1 cellular context compared by ENCODE assay signal in the genomic region with DNA sequence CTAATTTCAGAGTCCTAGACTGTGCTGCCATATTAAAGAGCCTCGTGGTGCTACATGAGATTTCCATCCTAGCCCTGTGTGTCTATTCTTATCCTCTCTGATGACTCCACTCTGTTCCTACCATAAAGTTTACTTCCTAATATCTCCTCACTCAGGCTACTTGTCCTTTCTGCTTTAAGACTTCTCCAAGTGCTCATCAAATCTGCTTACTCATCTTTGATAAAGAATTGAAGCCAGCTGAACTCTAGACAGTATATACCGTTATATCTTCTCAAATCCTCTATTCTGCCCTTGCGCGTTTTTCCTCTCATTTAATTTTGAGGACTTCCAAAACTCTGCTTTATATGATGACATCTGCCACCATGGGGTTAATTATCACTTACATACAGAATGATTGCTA.
TF ChIP-seq lines count a peak whose summit lies in the region.

No MANE protein-coding gene starts in this region.

TF ChIP-seq in K562, 482 proteins besides CTCF, POLR2A, EP300 and RAD21 (continued from another document):
- TF ChIP-seq, protein P1, sequence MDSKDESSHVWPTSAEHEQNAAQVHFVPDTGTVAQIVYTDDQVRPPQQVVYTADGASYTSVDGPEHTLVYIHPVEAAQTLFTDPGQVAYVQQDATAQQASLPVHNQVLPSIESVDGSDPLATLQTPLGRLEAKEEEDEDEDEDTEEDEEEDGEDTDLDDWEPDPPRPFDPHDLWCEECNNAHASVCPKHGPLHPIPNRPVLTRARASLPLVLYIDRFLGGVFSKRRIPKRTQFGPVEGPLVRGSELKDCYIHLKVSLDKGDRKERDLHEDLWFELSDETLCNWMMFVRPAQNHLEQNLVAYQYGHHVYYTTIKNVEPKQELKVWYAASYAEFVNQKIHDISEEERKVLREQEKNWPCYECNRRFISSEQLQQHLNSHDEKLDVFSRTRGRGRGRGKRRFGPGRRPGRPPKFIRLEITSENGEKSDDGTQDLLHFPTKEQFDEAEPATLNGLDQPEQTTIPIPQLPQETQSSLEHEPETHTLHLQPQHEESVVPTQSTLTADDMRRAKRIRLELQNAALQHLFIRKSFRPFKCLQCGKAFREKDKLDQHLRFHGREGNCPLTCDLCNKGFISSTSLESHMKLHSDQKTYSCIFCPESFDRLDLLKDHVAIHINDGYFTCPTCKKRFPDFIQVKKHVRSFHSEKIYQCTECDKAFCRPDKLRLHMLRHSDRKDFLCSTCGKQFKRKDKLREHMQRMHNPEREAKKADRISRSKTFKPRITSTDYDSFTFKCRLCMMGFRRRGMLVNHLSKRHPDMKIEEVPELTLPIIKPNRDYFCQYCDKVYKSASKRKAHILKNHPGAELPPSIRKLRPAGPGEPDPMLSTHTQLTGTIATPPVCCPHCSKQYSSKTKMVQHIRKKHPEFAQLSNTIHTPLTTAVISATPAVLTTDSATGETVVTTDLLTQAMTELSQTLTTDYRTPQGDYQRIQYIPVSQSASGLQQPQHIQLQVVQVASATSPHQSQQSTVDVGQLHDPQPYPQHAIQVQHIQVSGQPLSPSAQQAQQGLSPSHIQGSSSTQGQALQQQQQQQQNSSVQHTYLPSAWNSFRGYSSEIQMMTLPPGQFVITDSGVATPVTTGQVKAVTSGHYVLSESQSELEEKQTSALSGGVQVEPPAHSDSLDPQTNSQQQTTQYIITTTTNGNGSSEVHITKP (IDR thresholded peaks at IDR 0.05; ENCODE audit: partially characterized antibody), result no peak
- TF ChIP-seq, protein P2, sequence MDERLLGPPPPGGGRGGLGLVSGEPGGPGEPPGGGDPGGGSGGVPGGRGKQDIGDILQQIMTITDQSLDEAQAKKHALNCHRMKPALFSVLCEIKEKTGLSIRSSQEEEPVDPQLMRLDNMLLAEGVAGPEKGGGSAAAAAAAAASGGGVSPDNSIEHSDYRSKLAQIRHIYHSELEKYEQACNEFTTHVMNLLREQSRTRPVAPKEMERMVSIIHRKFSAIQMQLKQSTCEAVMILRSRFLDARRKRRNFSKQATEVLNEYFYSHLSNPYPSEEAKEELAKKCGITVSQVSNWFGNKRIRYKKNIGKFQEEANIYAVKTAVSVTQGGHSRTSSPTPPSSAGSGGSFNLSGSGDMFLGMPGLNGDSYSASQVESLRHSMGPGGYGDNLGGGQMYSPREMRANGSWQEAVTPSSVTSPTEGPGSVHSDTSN (CRISPR knock-in tag; IDR thresholded peaks at IDR 0.05; ENCODE audit: low read depth), result no peak
- TF ChIP-seq, protein P2 (tag; conservative IDR thresholded peaks at IDR 0.05; ENCODE audit: low read depth), result no peak
- TF ChIP-seq TRIM28 (IDR thresholded peaks at IDR 0.05), result no peak
- TF ChIP-seq, protein P3, sequence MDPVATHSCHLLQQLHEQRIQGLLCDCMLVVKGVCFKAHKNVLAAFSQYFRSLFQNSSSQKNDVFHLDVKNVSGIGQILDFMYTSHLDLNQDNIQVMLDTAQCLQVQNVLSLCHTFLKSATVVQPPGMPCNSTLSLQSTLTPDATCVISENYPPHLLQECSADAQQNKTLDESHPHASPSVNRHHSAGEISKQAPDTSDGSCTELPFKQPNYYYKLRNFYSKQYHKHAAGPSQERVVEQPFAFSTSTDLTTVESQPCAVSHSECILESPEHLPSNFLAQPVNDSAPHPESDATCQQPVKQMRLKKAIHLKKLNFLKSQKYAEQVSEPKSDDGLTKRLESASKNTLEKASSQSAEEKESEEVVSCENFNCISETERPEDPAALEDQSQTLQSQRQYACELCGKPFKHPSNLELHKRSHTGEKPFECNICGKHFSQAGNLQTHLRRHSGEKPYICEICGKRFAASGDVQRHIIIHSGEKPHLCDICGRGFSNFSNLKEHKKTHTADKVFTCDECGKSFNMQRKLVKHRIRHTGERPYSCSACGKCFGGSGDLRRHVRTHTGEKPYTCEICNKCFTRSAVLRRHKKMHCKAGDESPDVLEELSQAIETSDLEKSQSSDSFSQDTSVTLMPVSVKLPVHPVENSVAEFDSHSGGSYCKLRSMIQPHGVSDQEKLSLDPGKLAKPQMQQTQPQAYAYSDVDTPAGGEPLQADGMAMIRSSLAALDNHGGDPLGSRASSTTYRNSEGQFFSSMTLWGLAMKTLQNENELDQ (CRISPR knock-in tag; IDR thresholded peaks at IDR 0.05; ENCODE audit: borderline replicate concordance), result no peak
- no peak for TF ChIP-seq FOSL1 (tag; conservative IDR thresholded peaks at IDR 0.05)
- no peak for TF ChIP-seq KDM1A (IDR thresholded peaks at IDR 0.05)
